In genomic region chr15:75903331-75904240, GRCh38 we compare ENCODE assay signal across 1 cellular context.
TF ChIP-seq lines count a peak whose summit lies in the region.

Gene FBXO22, plus strand, starts transcription at chr15:75903878. Its CDS starts 86 bp downstream, at chr15:75903964.

TF ChIP-seq in K562, 482 proteins besides CTCF, POLR2A, EP300 and RAD21 (continued from another document and continues in another):
- TF ChIP-seq HEY1 (CRISPR knock-in tag; IDR thresholded peaks at IDR 0.05; ENCODE audit: borderline replicate concordance), result no peak
- no peak for TF ChIP-seq BCL6 (CRISPR knock-in tag; IDR thresholded peaks at IDR 0.05)
- TF ChIP-seq RFX7 (CRISPR knock-in tag; IDR thresholded peaks at IDR 0.05), result no peak
- TF ChIP-seq ZSCAN32 (CRISPR knock-in tag; IDR thresholded peaks at IDR 0.05), result no peak
- no peak for TF ChIP-seq RBM14 (IDR thresholded peaks at IDR 0.05; ENCODE audit: borderline replicate concordance, insufficient read depth, low read depth, low read length)
- TF ChIP-seq KHSRP (IDR thresholded peaks at IDR 0.05), result no peak
- peak; percentile 89 for TF ChIP-seq ARID4B (CRISPR knock-in tag; IDR thresholded peaks at IDR 0.05)
- TF ChIP-seq MECOM (CRISPR knock-in tag; IDR thresholded peaks at IDR 0.05), result no peak
- peak in 1 of 2 experiments; percentile 11; a peak in 1 of 4 replicates for TF ChIP-seq SRF (CRISPR knock-in tag; IDR thresholded peaks at IDR 0.05)
- TF ChIP-seq MEIS2 (IDR thresholded peaks at IDR 0.05; ENCODE audit: partially characterized antibody), result peak; percentile 5
- TF ChIP-seq TGIF2 (CRISPR knock-in tag; IDR thresholded peaks at IDR 0.05), result no peak
- TF ChIP-seq STAT6 (CRISPR knock-in tag; IDR thresholded peaks at IDR 0.05), result no peak
- no peak for TF ChIP-seq MAFF (IDR thresholded peaks at IDR 0.05; ENCODE audit: low read length)
- TF ChIP-seq FOXP1 (CRISPR knock-in tag; IDR thresholded peaks at IDR 0.05), result peak; percentile 41; the same call in 1 of the 2 replicates
- 0 out of 2 replicates have a peak, but pooled peaks have one; percentile 18 for TF ChIP-seq ZNF830 (CRISPR knock-in tag; IDR thresholded peaks at IDR 0.05)
- no peak for TF ChIP-seq ZNF395 (CRISPR knock-in tag; IDR thresholded peaks at IDR 0.05)
- peak; percentile 28 for TF ChIP-seq ZFP36 (IDR thresholded peaks at IDR 0.05; ENCODE audit: low read depth, low read length, partially characterized antibody)
- peak; percentile 12; the same call in 1 of the 2 replicates for TF ChIP-seq CBFA2T3 (IDR thresholded peaks at IDR 0.05)
- TF ChIP-seq SAFB (IDR thresholded peaks at IDR 0.05; ENCODE audit: borderline replicate concordance, low read depth, low read length), result no peak
- peak; percentile 76 for TF ChIP-seq CCNT2 (IDR thresholded peaks at IDR 0.05; ENCODE audit: borderline replicate concordance, extremely low read depth, insufficient read length, low read depth, low read length)
- no peak for TF ChIP-seq BRD4 (IDR thresholded peaks at IDR 0.05)
- TF ChIP-seq FOS (IDR thresholded peaks at IDR 0.05; ENCODE audit: extremely low read depth, insufficient read length), result no peak
- no peak for TF ChIP-seq ZNF23 (CRISPR knock-in tag; IDR thresholded peaks at IDR 0.05)
- TF ChIP-seq ATF4 (CRISPR knock-in tag; IDR thresholded peaks at IDR 0.05), result peak; percentile 47; the same call in 1 of the 2 replicates
- peak; percentile 89 for TF ChIP-seq TAF1 (IDR thresholded peaks at IDR 0.05; ENCODE audit: control insufficient read depth, extremely low read depth, insufficient read depth, low read length, severe bottlenecking)
- TF ChIP-seq ZFP30 (CRISPR knock-in tag; IDR thresholded peaks at IDR 0.05; ENCODE audit: borderline replicate concordance), result no peak
- no peak for TF ChIP-seq ZNF518B (CRISPR knock-in tag; IDR thresholded peaks at IDR 0.05)
- no peak for TF ChIP-seq XRCC4 (IDR thresholded peaks at IDR 0.05; ENCODE audit: extremely low read depth, insufficient read depth, insufficient read length)
- peak; percentile 91 for TF ChIP-seq EP400 (IDR thresholded peaks at IDR 0.05)
- no peak for TF ChIP-seq SREBF2 (CRISPR knock-in tag; IDR thresholded peaks at IDR 0.05)
- peak; percentile 83 for TF ChIP-seq KDM5B (IDR thresholded peaks at IDR 0.05; ENCODE audit: insufficient replicate concordance, low read depth, low read length)
- no peak for TF ChIP-seq PHF21A (IDR thresholded peaks at IDR 0.05; ENCODE audit: borderline replicate concordance, low read depth)
- no peak; the same call in 1 of the 2 replicates for TF ChIP-seq SMAD3 (CRISPR knock-in tag; conservative IDR thresholded peaks at IDR 0.05)
- TF ChIP-seq HMG20B (CRISPR knock-in tag; IDR thresholded peaks at IDR 0.05), result no peak
- no peak; the same call in 1 of the 2 replicates for TF ChIP-seq JUN (IDR thresholded peaks at IDR 0.05; ENCODE audit: borderline replicate concordance, low read depth, low read length)
- TF ChIP-seq JUN (CRISPR knock-in tag; IDR thresholded peaks at IDR 0.05; ENCODE audit: borderline replicate concordance), result no peak
- TF ChIP-seq USF1 (CRISPR knock-in tag; IDR thresholded peaks at IDR 0.05), result no peak; the same call in 1 of the 2 replicates
- no peak for TF ChIP-seq BDP1 (IDR thresholded peaks at IDR 0.05; ENCODE audit: insufficient read depth, insufficient read length)
- no peak for TF ChIP-seq TSC22D4 (tag; IDR thresholded peaks at IDR 0.05)
- TF ChIP-seq RBFOX2 (IDR thresholded peaks at IDR 0.05; ENCODE audit: low read depth, low read length), result peak; percentile 96
- peak; percentile 93 for TF ChIP-seq ZNF407 (IDR thresholded peaks at IDR 0.05; ENCODE audit: low read depth)
- TF ChIP-seq ZNF175 (CRISPR knock-in tag; IDR thresholded peaks at IDR 0.05; ENCODE audit: low read depth), result no peak
